Comparison of ENCODE assay signal across 19 cellular contexts in genomic region chr2:179825494-179825893, GRCh38. TPM values are rescaled to one million over a fixed set of nuclear protein-coding genes. Genes with fewer than 3 reads are reported as not detected.
DNase-seq lines count a peak whose midpoint lies in the region; ATAC-seq and TF ChIP-seq lines count a peak whose summit lies in the region.
"Had no signal": no experiment of that assay in that cellular context is flagged by ENCODE, and none has a peak within 500 bp of the region (broad histone marks: within the 10 kb centered on the region; RNA-seq: fewer than 3 reads in every experiment).

No MANE protein-coding gene starts in this region.

- H3K36me3 ChIP-seq in brain microvascular endothelial cell (replicated peaks) (no peaks in the 10 kb centered on the region), uterus (no peaks in the 10 kb centered on the region)
- H3K36me3 ChIP-seq: stomach had no signal

- H3K4me3 ChIP-seq in brain microvascular endothelial cell (ENCODE audit: low read depth, low read length) (no peak overlapping the region), uterus (no peak overlapping the region)
- H3K4me3 ChIP-seq: body of pancreas, skin epidermis, stomach had no signal

- no peaks in the 10 kb centered on the region for H3K9me3 ChIP-seq in uterus
- H3K9me3 ChIP-seq: body of pancreas, stomach had no signal

- in situ Hi-C loops in brain microvascular endothelial cell (cut with HindIII; ENCODE audit: low pct_ligation_motif_present, low sequenced_read_pairs) = no loop called here

- H3K4me1 ChIP-seq in uterus = no peaks in the 10 kb centered on the region
- H3K4me1 ChIP-seq: body of pancreas, stomach had no signal

- TF ChIP-seq CTCF in brain microvascular endothelial cell (IDR thresholded peaks at IDR 0.05; ENCODE audit: low read depth, low read length, missing control alignments) (no peak), uterus (IDR thresholded peaks at IDR 0.05) (no peak)

- peak; percentile 12 for DNase-seq in Daoy (ENCODE audit: low read depth)
- DNase-seq in NCI-H82 (lab: John Stamatoyannopoulos, UW) = peak; percentile 50
- peak; percentile 39 for DNase-seq in brain microvascular endothelial cell
- DNase-seq in uterus = no peak
- no peak for DNase-seq in middle frontal gyrus (ENCODE audit: extremely low spot score, low spot score)
- DNase-seq: activated gamma-delta T cell; body of pancreas; CD8-positive, alpha-beta T cell; effector CD8-positive, alpha-beta T cell; IMR-90; mammary epithelial cell; NCI-H1694; NCI-H526; SHP77 treated with DMSO at 0.1 percent for 48 hours; stomach had no signal

- ATAC-seq in HG02798 (IDR thresholded peaks at IDR 0.05; ENCODE audit: poor library complexity, unreplicated experiment) (peak; percentile 56), GM18517 (IDR thresholded peaks at IDR 0.05; ENCODE audit: unreplicated experiment) (no peak), GM21825 (IDR thresholded peaks at IDR 0.05; ENCODE audit: unreplicated experiment) (no peak)
- ATAC-seq: body of pancreas; CD8-positive, alpha-beta T cell had no signal

- no peaks in the 10 kb centered on the region for H3K27me3 ChIP-seq in brain microvascular endothelial cell (replicated peaks)
- H3K27me3 ChIP-seq in uterus = no peaks in the 10 kb centered on the region
- H3K27me3 ChIP-seq: body of pancreas, stomach had no signal

- intact Hi-C loops in uterus (cut with DNase I; ENCODE audit: low total_unique reads) = no loop called here

- TF ChIP-seq POLR2A in uterus (IDR thresholded peaks at IDR 0.05) = no peak

- no peak overlapping the region for H3K27ac ChIP-seq in brain microvascular endothelial cell
- H3K27ac ChIP-seq in uterus = no peak overlapping the region
- H3K27ac ChIP-seq: body of pancreas, skin epidermis, stomach had no signal

RNA-seq across cellular contexts. Expression of gene ZNF385B, which starts 35.9 kb away (rescaled TPM):
- total RNA-seq in Daoy (2014; rRNA removed; shearing (Covaris generic)) = not detected in 2 replicates
- total RNA-seq in uterus = 1 to 10 TPM in 1 of 4 donors, under 1 TPM in 1, not detected in 2; 0.41 to 3.3 TPM
- total RNA-seq: CD8-positive, alpha-beta T cell; IMR-90 had no signal

Comparison
In these comparisons a context has a peak if more than half of its experiments do, and no peak if none do; other contexts are left out.
1. DNase-seq: peak in Daoy (single experiment), NCI-H82 (single experiment) and brain microvascular endothelial cell (single experiment); none in uterus (0 of 2) and middle frontal gyrus (single experiment).